17 cellular contexts compared by ENCODE assay signal in the genomic region with DNA sequence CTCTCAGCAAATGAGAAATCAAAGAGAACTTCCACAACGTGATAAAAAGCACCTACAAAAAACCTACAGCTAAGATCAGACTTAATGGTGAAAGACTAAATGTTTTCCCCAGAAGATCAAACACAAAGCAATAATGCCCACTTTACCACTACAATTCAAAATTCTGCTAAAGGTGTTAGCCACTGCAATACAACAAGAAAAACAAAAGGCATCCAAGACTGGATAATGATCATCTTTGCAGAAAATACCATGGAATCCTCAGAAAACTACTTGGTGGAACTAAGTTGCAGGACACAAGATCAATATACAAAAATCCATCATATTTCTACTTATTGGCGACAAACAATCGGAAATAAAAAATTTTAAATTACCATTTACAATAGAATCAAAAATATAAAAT.
"Had no signal": no experiment of that assay in that cellular context is flagged by ENCODE, and none has a peak within 500 bp of the region (broad histone marks: within the 10 kb centered on the region; RNA-seq: fewer than 3 reads in every experiment).

No MANE protein-coding gene starts in this region.

- DNase-seq: activated CD4-positive, alpha-beta T cell treated with anti-CD3 and anti-CD28 coated beads, Interleukin-2, amount 50 U/mL, for 48 hours; activated CD8-positive, alpha-beta memory T cell treated with anti-CD3 and anti-CD28 coated beads, Interleukin-2, amount 50 U/mL, for 4 hours; activated effector memory CD4-positive, alpha-beta T cell treated with Interleukin-2 at 50 U/mL for 16 hours; caudate nucleus; cortex of kidney; effector CD8-positive, alpha-beta T cell; gastrocnemius medialis; mesendoderm; small intestine; T-helper 2 cell; thyroid gland; uterus had no signal

- H3K9me3 ChIP-seq: thyroid gland had no signal

- H2AFZ ChIP-seq: parathyroid adenoma had no signal

- H3K9ac ChIP-seq: parathyroid adenoma had no signal

- ATAC-seq: activated CD4-positive, CD25-positive, alpha-beta regulatory T cell treated with anti-CD3 and anti-CD28 coated beads, Interleukin-2, amount 50 U/mL, for 24 hours; gastrocnemius medialis; SK-N-SH treated with all-trans-retinoic acid at 6 μM for 48 hours had no signal

- H3K27me3 ChIP-seq: gastrocnemius medialis, right atrium auricular region, thyroid gland, uterus had no signal

- H3K27ac ChIP-seq: epithelial cell of prostate, gastrocnemius medialis, parathyroid adenoma, right atrium auricular region, thyroid gland, uterus had no signal

- H3K4me3 ChIP-seq: gastrocnemius medialis, right atrium auricular region, thyroid gland, uterus had no signal

- H3K36me3 ChIP-seq: thyroid gland, uterus had no signal
